ENCODE assay signal across 21 cellular contexts in genomic region chr5:56045469-56045868, GRCh38. TPM values are rescaled to one million over a fixed set of nuclear protein-coding genes. Genes with fewer than 3 reads are reported as not detected.
A peak's percentile ranks its signal among the peaks of the same experiment; 100 is the strongest.
DNase-seq lines count a peak whose midpoint lies in the region; ATAC-seq, FAIRE-seq and TF ChIP-seq lines count a peak whose summit lies in the region.
"Had no signal": no experiment of that assay in that cellular context is flagged by ENCODE, and none has a peak within 500 bp of the region (broad histone marks: within the 10 kb centered on the region; RNA-seq: fewer than 3 reads in every experiment).

No MANE protein-coding gene starts in this region.

- ATAC-seq in HepG2 (no peak), right lobe of liver (no peak), right cardiac atrium (no peak)
- no peak for ATAC-seq in naive thymus-derived CD4-positive, alpha-beta T cell
- ATAC-seq: A549; CD8-positive, alpha-beta T cell had no signal

- peaks cover 40% of the 10 kb centered on the region for H3K4me1 Mint-ChIP-seq in activated T-cell treated with anti-CD3 and anti-CD28 coated beads, Interleukin-2, amount 50 U/mL, for 24 hours (ENCODE audit: low read depth)
- peaks cover 34 to 83% (median 72%) of the 10 kb centered on the region in 7 donors for H3K4me1 Mint-ChIP-seq in naive thymus-derived CD4-positive, alpha-beta T cell

- H3K36me3 ChIP-seq in HepG2 (replicated peaks in 1 of 2; ENCODE audit: control insufficient read depth in 1 of 2, insufficient read depth in 2 of 2, low read length in 2 of 2) (no peaks in the 10 kb centered on the region), right lobe of liver (no peaks in the 10 kb centered on the region)
- H3K36me3 ChIP-seq in naive thymus-derived CD4-positive, alpha-beta T cell (ENCODE audit: control insufficient read depth in 2 of 3, insufficient read depth in 3 of 3, low read length in 3 of 3) = no peaks in the 10 kb centered on the region
- H3K36me3 ChIP-seq: HAP-1 had no signal

- no peak overlapping the region for H3K4me2 ChIP-seq in HepG2 (ENCODE audit: low read depth, low read length)
- H3K4me2 ChIP-seq: A549 had no signal

- H2AFZ ChIP-seq in HepG2 (ENCODE audit: low read length) = no peak overlapping the region

- TF ChIP-seq CTCF in HepG2 (CRISPR knock-in tag; IDR thresholded peaks at IDR 0.05) (no peak), right lobe of liver (IDR thresholded peaks at IDR 0.05) (no peak)

- no peaks in the 10 kb centered on the region for H3K36me3 Mint-ChIP-seq in activated T-cell treated with anti-CD3 and anti-CD28 coated beads, Interleukin-2, amount 50 U/mL, for 24 hours (ENCODE audit: low read depth)
- H3K36me3 Mint-ChIP-seq in naive thymus-derived CD4-positive, alpha-beta T cell = peaks cover 3 to 29% (median 7%) of the 10 kb centered on the region in 5 donors
- H3K36me3 Mint-ChIP-seq: CD8-positive, alpha-beta T cell had no signal

- POLR2A ChIA-PET in HepG2 (lab: Yijun Ruan, JAX) = no interaction called here
- POLR2A ChIA-PET in naive thymus-derived CD4-positive, alpha-beta T cell (lab: Charles Lee) = interaction anchor here (1.0 to 2.3 kb wide), 6 partner anchors 12 to 51 kb away, joined by 3 to 6 read pairs (median 4); partner anchors contain the start of gene IL6ST

- no TSS peak for BruUV-seq in HepG2 (replicated peaks; lab: Mats Ljungman, UMichigan)

- TF ChIP-seq POLR2A in HepG2 (IDR thresholded peaks at IDR 0.05; ENCODE audit: insufficient read depth in 1 of 2, low read depth in 2 of 2, low read length in 2 of 2) (no peak), right lobe of liver (IDR thresholded peaks at IDR 0.05) (no peak)

- no peak overlapping the region for H3K9ac ChIP-seq in HepG2 (ENCODE audit: insufficient read depth, low read depth, low read length)

- H3K27ac Mint-ChIP-seq in activated T-cell treated with anti-CD3 and anti-CD28 coated beads, Interleukin-2, amount 50 U/mL, for 24 hours = peak overlapping the region; percentile 12
- H3K27ac Mint-ChIP-seq in naive thymus-derived CD4-positive, alpha-beta T cell = peak overlapping the region in 8 of 9 donors; percentile 11 to 80 (median 75)
- H3K27ac Mint-ChIP-seq: CD8-positive, alpha-beta T cell; HFFc6 had no signal

- no peaks in the 10 kb centered on the region for H3K9me3 ChIP-seq in HepG2 (ENCODE audit: low read length)
- H3K9me3 ChIP-seq in right lobe of liver = no peaks in the 10 kb centered on the region
- H3K9me3 ChIP-seq in naive thymus-derived CD4-positive, alpha-beta T cell (ENCODE audit: control insufficient read depth in 2 of 3, low read length in 3 of 3) = no peaks in the 10 kb centered on the region
- H3K9me3 ChIP-seq in right cardiac atrium (ENCODE audit: control insufficient read depth, low read length) = no peaks in the 10 kb centered on the region
- H3K9me3 ChIP-seq: A549, Caco-2, HAP-1 had no signal

- 100% methylated on average over 5 of the region's 5 CpGs for WGBS in HepG2 (ENCODE audit: low lambda C conversion rate)
- 100% methylated on average over 5 of the region's 5 CpGs for WGBS in right lobe of liver (ENCODE audit: insufficient coverage, low coverage, low lambda C conversion rate, missing lambda C conversion rate)
- WGBS in right cardiac atrium = 97% methylated on average over 5 of the region's 5 CpGs

- intact Hi-C loops in HepG2 (cut with micrococcal nuclease; ENCODE audit: unreplicated experiment) (no loop called here), right lobe of liver (cut with DNase I) (no loop called here), right cardiac atrium (cut with DNase I) (loop anchor here in 1 of 4 donors (10.0 kb wide), 1 partner anchor 59 kb away; no protein-coding TSS in a partner anchor)
- intact Hi-C loops in naive thymus-derived CD4-positive, alpha-beta T cell (cut with micrococcal nuclease) = no loop called here

- H3K4me1 ChIP-seq in HepG2 (ENCODE audit: insufficient read depth, low read length) (peaks cover 41% of the 10 kb centered on the region), right lobe of liver (peaks cover 0 to 9% (median 4%) of the 10 kb centered on the region in 4 donors), right cardiac atrium (ENCODE audit: control insufficient read depth, insufficient read depth, low read length) (no peaks in the 10 kb centered on the region)
- H3K4me1 ChIP-seq in naive thymus-derived CD4-positive, alpha-beta T cell (ENCODE audit: control insufficient read depth in 2 of 2, insufficient read depth in 2 of 2, low read length in 2 of 2) = peaks cover 8 to 44% of the 10 kb centered on the region in 2 donors
- H3K4me1 ChIP-seq: HAP-1 had no signal

- no peak overlapping the region for H3K4me3 Mint-ChIP-seq in activated T-cell treated with anti-CD3 and anti-CD28 coated beads, Interleukin-2, amount 50 U/mL, for 24 hours
- peak overlapping the region in 5 of 10 donors; percentile 41 to 56 (median 43) for H3K4me3 Mint-ChIP-seq in naive thymus-derived CD4-positive, alpha-beta T cell
- H3K4me3 Mint-ChIP-seq: CD8-positive, alpha-beta T cell; HFFc6 had no signal

- no peaks in the 10 kb centered on the region for H3K27me3 Mint-ChIP-seq in activated T-cell treated with anti-CD3 and anti-CD28 coated beads, Interleukin-2, amount 50 U/mL, for 24 hours
- peaks cover 0 to 23% (median 0%) of the 10 kb centered on the region in 5 donors for H3K27me3 Mint-ChIP-seq in naive thymus-derived CD4-positive, alpha-beta T cell

- H3K79me2 ChIP-seq in HepG2 (ENCODE audit: insufficient read depth, low read length) = no peaks in the 10 kb centered on the region

- DNase-seq in activated T-cell treated with anti-CD3 and anti-CD28 coated beads, Interleukin-2, amount 50 U/mL, for 24 hours = no peak
- DNase-seq in activated T-cell treated with anti-CD3 and anti-CD28 coated beads, Interleukin-2, amount 50 U/mL, for 1 hour = no peak
- DNase-seq in HepG2 (ENCODE audit: low spot score) = no peak
- no peak for DNase-seq in right lobe of liver
- no peak for DNase-seq in naive thymus-derived CD4-positive, alpha-beta T cell
- DNase-seq in AG08395 (ENCODE audit: low spot score) = no peak
- no peak for DNase-seq in right cardiac atrium
- DNase-seq: 8988T; ACHN; C1 segment of cervical spinal cord; Caco-2; CD8-positive, alpha-beta T cell; DMS153; DND-41; GOT3; HFFc6 had no signal

- no peaks in the 10 kb centered on the region for H3K27me3 ChIP-seq in HepG2 (ENCODE audit: control insufficient read depth in 1 of 2, insufficient read depth in 2 of 2, low read length in 2 of 2)
- no peaks in the 10 kb centered on the region for H3K27me3 ChIP-seq in right lobe of liver
- no peaks in the 10 kb centered on the region for H3K27me3 ChIP-seq in naive thymus-derived CD4-positive, alpha-beta T cell (ENCODE audit: control insufficient read depth in 2 of 2, insufficient read depth in 2 of 2, low read length in 2 of 2)
- no peaks in the 10 kb centered on the region for H3K27me3 ChIP-seq in right cardiac atrium (ENCODE audit: control insufficient read depth, insufficient read depth)

- CTCF ChIA-PET in HepG2 (lab: Yijun Ruan, JAX; ENCODE audit: low intra/inter-chr PET ratio, low total read pairs) = no interaction called here
- CTCF ChIA-PET in naive thymus-derived CD4-positive, alpha-beta T cell (lab: Charles Lee) = interaction anchor here (0.6 to 1.5 kb wide), 3 partner anchors 53 to 155 kb away, joined by 3 to 5 read pairs (median 3); no protein-coding TSS in a partner anchor

- TF ChIP-seq EP300 in HepG2 (IDR thresholded peaks at IDR 0.05; ENCODE audit: low read depth in 2 of 2, low read length in 2 of 2) (no peak), HepG2 (CRISPR knock-in tag; IDR thresholded peaks at IDR 0.05; ENCODE audit: borderline replicate concordance) (no peak)

- no peaks in the 10 kb centered on the region for H4K20me1 ChIP-seq in HepG2 (ENCODE audit: insufficient read depth, low read length)

- in situ Hi-C loops in HepG2 (cut with HindIII; ENCODE audit: extremely low pct_ligation_motif_present, low pct_unique_long_range_greater_than_20kb) = no loop called here

- no peak for TF ChIP-seq RAD21 in HepG2 (CRISPR knock-in tag; IDR thresholded peaks at IDR 0.05)

- H3K9me3 Mint-ChIP-seq in activated T-cell treated with anti-CD3 and anti-CD28 coated beads, Interleukin-2, amount 50 U/mL, for 24 hours = peaks cover 4% of the 10 kb centered on the region
- peaks cover 0 to 9% (median 0%) of the 10 kb centered on the region in 11 donors for H3K9me3 Mint-ChIP-seq in naive thymus-derived CD4-positive, alpha-beta T cell
- H3K9me3 Mint-ChIP-seq: CD8-positive, alpha-beta T cell had no signal

- H3K27ac ChIP-seq in HepG2 (ENCODE audit: extremely low read length, insufficient read depth, low read length) (no peak overlapping the region), right lobe of liver (no peak overlapping the region), right cardiac atrium (ENCODE audit: low read length) (no peak overlapping the region)
- no peak overlapping the region for H3K27ac ChIP-seq in naive thymus-derived CD4-positive, alpha-beta T cell (ENCODE audit: low read depth, low read length)
- H3K27ac ChIP-seq: A549 had no signal

- no peak for FAIRE-seq in HepG2 (lab: Jason Lieb, UNC)
- FAIRE-seq: A549, G401.6, GM12892, H54 had no signal

- H3K4me3 ChIP-seq in HepG2 (replicated peaks in 1 of 3; ENCODE audit: insufficient read depth in 1 of 3, low read depth in 2 of 3, low read length in 3 of 3) = no peak overlapping the region
- H3K4me3 ChIP-seq in right lobe of liver = no peak overlapping the region
- H3K4me3 ChIP-seq in naive thymus-derived CD4-positive, alpha-beta T cell (ENCODE audit: low read length) = no peak overlapping the region
- no peak overlapping the region for H3K4me3 ChIP-seq in right cardiac atrium (ENCODE audit: low read length)
- H3K4me3 ChIP-seq: A549, HAP-1 had no signal

RNA-seq across cellular contexts. Expression of gene IL6ST, which starts 50.7 kb away (rescaled TPM):
- total RNA-seq in HepG2 (2016; rRNA removed; fragmentation: Illumina TruSeq; extraction: Trizol) = 161 and 166 TPM in 2 replicates
- 14.7 and 15.1 TPM in 2 replicates for total RNA-seq in HepG2 (2016; cell fraction: cytosol; rRNA removed; fragmentation: Illumina TruSeq; extraction: Trizol; ENCODE audit: low read depth)
- total RNA-seq in HepG2 (2016; cell fraction: insoluble cytoplasmic fraction; rRNA removed; fragmentation: Illumina TruSeq; extraction: Trizol) = 168 TPM in 2 replicates
- 65.8 and 71.7 TPM in 2 replicates for total RNA-seq in HepG2 (2016; cell fraction: membrane; rRNA removed; fragmentation: Illumina TruSeq; extraction: Trizol)
- total RNA-seq in HepG2 (2016; cell fraction: nucleus; rRNA removed; fragmentation: Illumina TruSeq; extraction: Trizol) = 163 and 201 TPM in 2 replicates
- 57.9 and 66.6 TPM in 2 replicates for polyA plus RNA-seq in HepG2 (2011; rRNA removed)
- polyA plus RNA-seq in HepG2 (2011; cell fraction: cytosol; rRNA removed) = 31.2 and 65.6 TPM in 2 replicates
- 23.4 and 30.7 TPM in 2 replicates for polyA plus RNA-seq in HepG2 (2011; cell fraction: nucleus; rRNA removed)
- polyA plus RNA-seq in HepG2 (2012) = 51.0 and 78.1 TPM in 2 replicates
- polyA plus RNA-seq in HepG2 (2016; cell fraction: cytosol; fragmentation: Illumina TruSeq; extraction: Trizol; ENCODE audit: low read depth) = 2.0 and 2.1 TPM in 2 replicates
- 43.1 and 49.7 TPM in 2 replicates for polyA plus RNA-seq in HepG2 (2016; cell fraction: insoluble cytoplasmic fraction; fragmentation: Illumina TruSeq; extraction: Trizol; ENCODE audit: low read depth)
- 9.8 and 10.4 TPM in 2 replicates for polyA plus RNA-seq in HepG2 (2016; cell fraction: membrane; fragmentation: Illumina TruSeq; extraction: Trizol; ENCODE audit: low read depth)
- 83.2 and 85.6 TPM in 2 replicates for polyA plus RNA-seq in HepG2 (2016; cell fraction: nucleus; fragmentation: Illumina TruSeq; extraction: Trizol; ENCODE audit: insufficient read depth, low read depth)
- polyA minus RNA-seq in HepG2 (2011; rRNA and poly(A)+ RNA removed; ENCODE audit: low replicate concordance) = 72.6 and 124 TPM in 2 replicates
- polyA minus RNA-seq in HepG2 (2011; cell fraction: cytosol; rRNA and poly(A)+ RNA removed) = 241 and 268 TPM in 2 replicates
- 145 and 264 TPM in 2 replicates for polyA minus RNA-seq in HepG2 (2011; cell fraction: nucleus; rRNA and poly(A)+ RNA removed)
- 100 to 1,000 TPM; 150 to 341 (median 278) TPM for total RNA-seq in right lobe of liver
- 100 to 1,000 TPM; 101 to 372 (median 346) TPM for total RNA-seq in naive thymus-derived CD4-positive, alpha-beta T cell
- 100 to 1,000 TPM; 130 to 148 TPM for polyA plus RNA-seq in naive thymus-derived CD4-positive, alpha-beta T cell
- 100 to 1,000 TPM; 192 to 238 (median 219) TPM for total RNA-seq in right cardiac atrium
- 40.5 TPM for polyA plus RNA-seq in right cardiac atrium
